ENCODE assay signal across 1 cellular context in genomic region chr20:20364747-20365558, GRCh38.
TF ChIP-seq lines count a peak whose summit lies in the region.

No MANE protein-coding gene starts in this region.

TF ChIP-seq in H1, 55 proteins besides CTCF, POLR2A, EP300 and RAD21 (continued from another document):
- TF ChIP-seq CTBP2 (IDR thresholded peaks at IDR 0.05; ENCODE audit: borderline replicate concordance, insufficient read depth, insufficient read length, low read length) (no peak), PHF8 (conservative IDR thresholded peaks at IDR 0.05; ENCODE audit: low read depth, low read length) (no peak), TCF12 (IDR thresholded peaks at IDR 0.05; ENCODE audit: low read depth, low read length) (no peak), CEBPB (IDR thresholded peaks at IDR 0.05; ENCODE audit: low read depth, low read length) (no peak), POU5F1 (IDR thresholded peaks at IDR 0.05; ENCODE audit: low read depth, low read length) (no peak), JUN (IDR thresholded peaks at IDR 0.05; ENCODE audit: low read depth, low read length) (no peak), SIN3A (conservative IDR thresholded peaks at IDR 0.05 in 1 of 2, IDR thresholded peaks at IDR 0.05 in 1 of 2; ENCODE audit: low read depth in 1 of 2, low read length in 2 of 2) (no peak), CREB1 (IDR thresholded peaks at IDR 0.05) (peak; percentile 71), CBX5 (IDR thresholded peaks at IDR 0.05; ENCODE audit: low read depth, low read length) (no peak), SAP30 (IDR thresholded peaks at IDR 0.05; ENCODE audit: insufficient read depth, insufficient replicate concordance, low read length) (no peak), KDM1A (IDR thresholded peaks at IDR 0.05; ENCODE audit: borderline replicate concordance, low read length) (no peak), YY1 (IDR thresholded peaks at IDR 0.05; ENCODE audit: low read depth, low read length) (no peak), E2F6 (IDR thresholded peaks at IDR 0.05) (peak; percentile 50), SP4 (IDR thresholded peaks at IDR 0.05; ENCODE audit: low read length) (no peak), FOSL1 (IDR thresholded peaks at IDR 0.05; ENCODE audit: insufficient read depth, low read depth, low read length) (no peak), BRCA1 (IDR thresholded peaks at IDR 0.05; ENCODE audit: low read depth, low read length) (no peak), USF2 (IDR thresholded peaks at IDR 0.05; ENCODE audit: low read length) (no peak), SP2 (IDR thresholded peaks at IDR 0.05; ENCODE audit: low read length) (no peak), CHD7 (IDR thresholded peaks at IDR 0.05; ENCODE audit: insufficient replicate concordance, low read length) (no peak), POLR2AphosphoS5 (IDR thresholded peaks at IDR 0.05; ENCODE audit: low read depth, low read length) (no peak), CHD1 (IDR thresholded peaks at IDR 0.05; ENCODE audit: low read depth, low read length) (no peak), TAF1 (IDR thresholded peaks at IDR 0.05; ENCODE audit: low read depth, low read length) (0 out of 2 replicates have a peak, but pooled peaks have one; percentile 24), HDAC6 (IDR thresholded peaks at IDR 0.05; ENCODE audit: low read depth, low read length) (no peak), HDAC2 (IDR thresholded peaks at IDR 0.05; ENCODE audit: borderline replicate concordance in 1 of 2, low read depth in 2 of 2, low read length in 2 of 2) (no peak), MAFK (IDR thresholded peaks at IDR 0.05; ENCODE audit: low read depth, low read length) (no peak), SRF (IDR thresholded peaks at IDR 0.05; ENCODE audit: low read depth, low read length) (no peak), TBP (IDR thresholded peaks at IDR 0.05; ENCODE audit: low read depth, low read length) (no peak), RXRA (IDR thresholded peaks at IDR 0.05; ENCODE audit: insufficient read depth, low read depth, low read length) (no peak), RNF2 (IDR thresholded peaks at IDR 0.05; ENCODE audit: borderline replicate concordance, low read depth, low read length, missing control alignments, poor library complexity, severe bottlenecking) (peak; percentile 84), RFX5 (IDR thresholded peaks at IDR 0.05; ENCODE audit: borderline replicate concordance, low read depth, low read length) (no peak), GABPA (IDR thresholded peaks at IDR 0.05; ENCODE audit: borderline replicate concordance, insufficient read depth, low read length) (no peak), JUND (IDR thresholded peaks at IDR 0.05; ENCODE audit: low read length) (no peak), EZH2 (IDR thresholded peaks at IDR 0.05; ENCODE audit: low read depth, low read length, severe bottlenecking) (peak; percentile 88), EGR1 (IDR thresholded peaks at IDR 0.05; ENCODE audit: borderline replicate concordance, low read depth, low read length) (no peak), MAX (IDR thresholded peaks at IDR 0.05) (peak; percentile 67), KDM4A (IDR thresholded peaks at IDR 0.05; ENCODE audit: low read depth, low read length, severe bottlenecking) (no peak), SUZ12 (IDR thresholded peaks at IDR 0.05; ENCODE audit: low read length) (peak; percentile 96), CHD2 (IDR thresholded peaks at IDR 0.05; ENCODE audit: low read length) (no peak), BACH1 (IDR thresholded peaks at IDR 0.05; ENCODE audit: low read length) (no peak), SP1 (IDR thresholded peaks at IDR 0.05; ENCODE audit: low read depth, low read length) (no peak), TAF7 (optimal IDR thresholded peaks at IDR 0.05; ENCODE audit: borderline replicate concordance, low read depth, low read length) (no peak)
TF ChIP-seq in H1: peak in this region for 7.
